1 cellular context compared by ENCODE assay signal in genomic region chr17:64615025-64615677, GRCh38.
TF ChIP-seq lines count a peak whose summit lies in the region.

No MANE protein-coding gene starts in this region.

TF ChIP-seq in IMR-90, 13 proteins besides CTCF, POLR2A, EP300 and RAD21:
- TF ChIP-seq CHD1 (IDR thresholded peaks at IDR 0.05; ENCODE audit: low read depth, low read length) (no peak), USF2 (IDR thresholded peaks at IDR 0.05; ENCODE audit: low read depth, low read length) (no peak), CEBPB (IDR thresholded peaks at IDR 0.05; ENCODE audit: low read depth, low read length) (no peak), RFX5 (IDR thresholded peaks at IDR 0.05; ENCODE audit: low read depth, low read length) (no peak), MXI1 (IDR thresholded peaks at IDR 0.05; ENCODE audit: borderline replicate concordance, low read depth, low read length) (no peak), NFE2L2 (IDR thresholded peaks at IDR 0.05; ENCODE audit: low read depth, low read length) (no peak), BHLHE40 (IDR thresholded peaks at IDR 0.05; ENCODE audit: low read depth, low read length) (no peak), MAZ (IDR thresholded peaks at IDR 0.05; ENCODE audit: borderline replicate concordance, low read depth, low read length) (no peak), FOS (IDR thresholded peaks at IDR 0.05; ENCODE audit: low read depth, low read length) (no peak), SMC3 (IDR thresholded peaks at IDR 0.05; ENCODE audit: low read depth, low read length) (no peak), MAFK (IDR thresholded peaks at IDR 0.05; ENCODE audit: low read depth, low read length) (no peak), ELK1 (IDR thresholded peaks at IDR 0.05; ENCODE audit: borderline replicate concordance, low read depth, low read length) (no peak), RCOR1 (IDR thresholded peaks at IDR 0.05; ENCODE audit: insufficient replicate concordance, low read length) (no peak)
